In genomic region chr9:83281306-83282255, GRCh38 we compare ENCODE assay signal across 8 cellular contexts.
DNase-seq lines count a peak whose midpoint lies in the region; ATAC-seq and TF ChIP-seq lines count a peak whose summit lies in the region.

No MANE protein-coding gene starts in this region.

- H3K4me3 ChIP-seq in AG10803 (ENCODE audit: low read length) (no peak overlapping the region), ascending aorta (no peak overlapping the region), transverse colon (no peak overlapping the region)

- H3K4me1 ChIP-seq in ascending aorta (peaks cover 0 to 5% of the 10 kb centered on the region in 2 donors), transverse colon (peaks cover 0 to 10% (median 5%) of the 10 kb centered on the region in 4 donors)

- DNase-seq in AG10803 (ENCODE audit: low read depth): peak; percentile 83
- DNase-seq in HT1080 (ENCODE audit: low read depth): peak; percentile 78
- peak in 1 of 2 donors; percentile 67 for DNase-seq in ascending aorta (ENCODE audit: low spot score in 2 of 2)
- DNase-seq in kidney tubule cell (ENCODE audit: low spot score): peak; percentile 100
- no peak for DNase-seq in transverse colon
- DNase-seq in stimulated activated naive CD8-positive, alpha-beta T cell treated with anti-CD3 and anti-CD28 coated beads, Interleukin-15, Interleukin-2, amounts not matched to agents 100 U/mL and 50 U/mL, for 24 hours: no peak
- no peak for DNase-seq in left lobe of liver (ENCODE audit: low spot score)

- H3K36me3 ChIP-seq in ascending aorta (no peaks in the 10 kb centered on the region), transverse colon (no peaks in the 10 kb centered on the region)

- TF ChIP-seq CTCF in AG10803 (conservative IDR thresholded peaks at IDR 0.05; ENCODE audit: low read length): no peak
- no peak for TF ChIP-seq CTCF in ascending aorta (IDR thresholded peaks at IDR 0.05)
- TF ChIP-seq CTCF in transverse colon (IDR thresholded peaks at IDR 0.05): no peak

- H3K27me3 ChIP-seq in ascending aorta (no peaks in the 10 kb centered on the region), transverse colon (no peaks in the 10 kb centered on the region)

- intact Hi-C loops in ascending aorta (cut with DNase I) (no loop called here), transverse colon (cut with DNase I; ENCODE audit: low total_unique reads) (no loop called here)

- H3K9me3 ChIP-seq in ascending aorta (no peaks in the 10 kb centered on the region), transverse colon (no peaks in the 10 kb centered on the region)

- no peak for TF ChIP-seq EP300 in transverse colon (IDR thresholded peaks at IDR 0.05; ENCODE audit: low read depth)

- no peak for ATAC-seq in GM19023 (IDR thresholded peaks at IDR 0.05; ENCODE audit: unreplicated experiment)
- no peak for ATAC-seq in stimulated activated naive CD8-positive, alpha-beta T cell treated with anti-CD3 and anti-CD28 coated beads, Interleukin-15, Interleukin-2, amounts not matched to agents 100 U/mL and 50 U/mL, for 24 hours
- ATAC-seq in left lobe of liver: no peak

- in situ Hi-C loops in transverse colon (cut with MboI; ENCODE audit: low pct_ligation_motif_present in 1 of 4, low pct_unique_long_range_greater_than_20kb in 1 of 4, low sequenced_read_pairs in 3 of 4): no loop called here

- WGBS in transverse colon (ENCODE audit: low coverage in 1 of 2), 2 donors: 54 to 63% methylated on average over 4 to 7 of the region's 7 CpGs

- TF ChIP-seq POLR2A in transverse colon (IDR thresholded peaks at IDR 0.05): no peak

- H3K27ac ChIP-seq in ascending aorta (peak overlapping the region; percentile 42 to 53), transverse colon (peak overlapping the region in 2 of 4 donors; percentile 5 to 29)

Comparison
In these comparisons a context has a peak if more than half of its experiments do, and no peak if none do; other contexts are left out.
1. DNase-seq: peak in AG10803 (single experiment), HT1080 (single experiment) and kidney tubule cell (single experiment); none in transverse colon (single experiment), stimulated activated naive CD8-positive, alpha-beta T cell treated with anti-CD3 and anti-CD28 coated beads, Interleukin-15, Interleukin-2, amounts not matched to agents 100 U/mL and 50 U/mL, for 24 hours (single experiment) and left lobe of liver (single experiment).